In the genomic region with DNA sequence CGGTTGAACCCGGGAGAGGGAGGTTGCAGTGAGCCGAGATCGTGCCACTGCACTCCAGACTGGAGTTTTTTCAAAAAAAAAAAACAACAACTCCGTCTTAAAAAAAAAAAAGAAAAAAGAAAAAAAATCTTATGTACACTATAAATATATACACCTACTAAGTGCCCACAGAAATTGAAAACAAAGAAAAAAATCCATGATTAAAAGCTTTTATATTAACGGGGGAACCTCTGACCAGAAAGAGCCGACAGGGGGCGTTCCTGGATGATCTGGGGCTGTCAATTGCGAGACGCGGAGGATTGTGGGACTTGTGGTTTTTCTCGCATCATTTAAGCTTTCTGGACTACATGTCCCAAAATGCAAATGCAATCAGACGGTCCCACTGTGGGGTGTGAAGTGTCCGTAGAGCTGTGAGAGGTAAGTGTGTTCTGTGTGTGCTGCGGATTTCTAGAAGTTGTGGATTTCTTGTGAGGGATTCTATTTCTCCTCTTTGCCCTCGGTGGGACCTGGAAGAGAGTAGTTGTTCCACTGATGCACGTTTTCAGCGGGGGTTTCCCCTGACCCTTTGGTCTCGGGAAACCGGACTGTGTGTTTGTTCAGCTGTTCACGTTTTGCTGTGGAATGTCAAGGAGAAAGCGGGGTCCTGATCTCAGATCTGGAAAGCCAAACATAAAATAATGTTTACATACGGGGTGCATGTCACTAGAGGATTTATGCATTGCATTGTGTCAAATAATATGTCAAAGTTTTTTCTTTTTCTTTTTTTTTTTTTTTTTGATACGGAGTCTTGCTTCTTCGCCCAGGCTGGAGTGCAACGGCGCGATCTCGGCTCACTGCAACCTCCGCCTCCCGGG, we compare ENCODE assay signal across 1 cellular context.
TF ChIP-seq lines count a peak whose summit lies in the region.

A gene with protein sequence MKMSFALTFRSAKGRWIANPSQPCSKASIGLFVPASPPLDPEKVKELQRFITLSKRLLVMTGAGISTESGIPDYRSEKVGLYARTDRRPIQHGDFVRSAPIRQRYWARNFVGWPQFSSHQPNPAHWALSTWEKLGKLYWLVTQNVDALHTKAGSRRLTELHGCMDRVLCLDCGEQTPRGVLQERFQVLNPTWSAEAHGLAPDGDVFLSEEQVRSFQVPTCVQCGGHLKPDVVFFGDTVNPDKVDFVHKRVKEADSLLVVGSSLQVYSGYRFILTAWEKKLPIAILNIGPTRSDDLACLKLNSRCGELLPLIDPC (plus strand): TSS at position 360 of the 854 bp plus-strand sequence. CDS start 1,241 bp downstream, outside the sequence.

TF ChIP-seq in K562, 482 proteins besides CTCF, POLR2A, EP300 and RAD21 (continued from another document and continues in another):
- TF ChIP-seq, protein P1, sequence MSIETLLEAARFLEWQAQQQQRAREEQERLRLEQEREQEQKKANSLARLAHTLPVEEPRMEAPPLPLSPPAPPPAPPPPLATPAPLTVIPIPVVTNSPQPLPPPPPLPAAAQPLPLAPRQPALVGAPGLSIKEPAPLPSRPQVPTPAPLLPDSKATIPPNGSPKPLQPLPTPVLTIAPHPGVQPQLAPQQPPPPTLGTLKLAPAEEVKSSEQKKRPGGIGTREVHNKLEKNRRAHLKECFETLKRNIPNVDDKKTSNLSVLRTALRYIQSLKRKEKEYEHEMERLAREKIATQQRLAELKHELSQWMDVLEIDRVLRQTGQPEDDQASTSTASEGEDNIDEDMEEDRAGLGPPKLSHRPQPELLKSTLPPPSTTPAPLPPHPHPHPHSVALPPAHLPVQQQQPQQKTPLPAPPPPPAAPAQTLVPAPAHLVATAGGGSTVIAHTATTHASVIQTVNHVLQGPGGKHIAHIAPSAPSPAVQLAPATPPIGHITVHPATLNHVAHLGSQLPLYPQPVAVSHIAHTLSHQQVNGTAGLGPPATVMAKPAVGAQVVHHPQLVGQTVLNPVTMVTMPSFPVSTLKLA (conservative IDR thresholded peaks at IDR 0.05), result peak; percentile 90 to 93
- TF ChIP-seq CCNT2 (IDR thresholded peaks at IDR 0.05; ENCODE audit: borderline replicate concordance, extremely low read depth, insufficient read length, low read depth, low read length) (no peak), FOXK1 (CRISPR knock-in tag; IDR thresholded peaks at IDR 0.05; ENCODE audit: borderline replicate concordance) (no peak), ZFP36 (IDR thresholded peaks at IDR 0.05; ENCODE audit: low read depth, low read length, partially characterized antibody) (no peak), TRIM24 (IDR thresholded peaks at IDR 0.05) (peak in 1 of 2 experiments; percentile 38; a peak in 2 of 4 replicates), GABPB2 (CRISPR knock-in tag; conservative IDR thresholded peaks at IDR 0.05) (no peak), NFE2 (IDR thresholded peaks at IDR 0.05; ENCODE audit: low read depth) (peak; percentile 4; the same call in 1 of the 2 replicates), CBFA2T2 (conservative IDR thresholded peaks at IDR 0.05) (peak; percentile 33), POLR2B (IDR thresholded peaks at IDR 0.05; ENCODE audit: low read depth, partially characterized antibody) (peak; percentile 48), RBBP5 (IDR thresholded peaks at IDR 0.05; ENCODE audit: borderline replicate concordance, insufficient read depth, low read length, poor library complexity, severe bottlenecking) (no peak), NFYB (IDR thresholded peaks at IDR 0.05; ENCODE audit: extremely low read depth, insufficient read length) (no peak), RFX5 (IDR thresholded peaks at IDR 0.05; ENCODE audit: low read depth, low read length) (no peak), ZC3H11A (IDR thresholded peaks at IDR 0.05; ENCODE audit: low read depth, low read length) (no peak), SPI1 (IDR thresholded peaks at IDR 0.05; ENCODE audit: borderline replicate concordance, low read depth, low read length) (no peak), MECOM (CRISPR knock-in tag; IDR thresholded peaks at IDR 0.05) (no peak), ZNF766 (CRISPR knock-in tag; conservative IDR thresholded peaks at IDR 0.05) (peak; percentile 50; the same call in 1 of the 2 replicates), SIRT6 (IDR thresholded peaks at IDR 0.05; ENCODE audit: low read depth, low read length) (no peak), ZKSCAN3 (CRISPR knock-in tag; IDR thresholded peaks at IDR 0.05) (no peak), ZKSCAN1 (IDR thresholded peaks at IDR 0.05; ENCODE audit: low read depth, low read length) (peak; percentile 84), KLF1 (tag; IDR thresholded peaks at IDR 0.05) (no peak), SNIP1 (IDR thresholded peaks at IDR 0.05; ENCODE audit: low read depth) (no peak), ZNF274 (IDR thresholded peaks at IDR 0.05; ENCODE audit: borderline replicate concordance, low read depth, low read length) (no peak), ZNF140 (CRISPR knock-in tag; IDR thresholded peaks at IDR 0.05) (no peak), EHMT2 (IDR thresholded peaks at IDR 0.05) (no peak), RBM22 (IDR thresholded peaks at IDR 0.05; ENCODE audit: low read depth, low read length, poor library complexity, severe bottlenecking) (no peak), PHF8 (IDR thresholded peaks at IDR 0.05; ENCODE audit: borderline replicate concordance, low read length) (peak; percentile 29; the same call in 1 of the 2 replicates), TCFL5 (CRISPR knock-in tag; conservative IDR thresholded peaks at IDR 0.05) (no peak), ZNF589 (CRISPR knock-in tag; IDR thresholded peaks at IDR 0.05; ENCODE audit: low read depth) (no peak), ILF3 (IDR thresholded peaks at IDR 0.05; ENCODE audit: borderline replicate concordance) (no peak)
- TF ChIP-seq, protein P2, sequence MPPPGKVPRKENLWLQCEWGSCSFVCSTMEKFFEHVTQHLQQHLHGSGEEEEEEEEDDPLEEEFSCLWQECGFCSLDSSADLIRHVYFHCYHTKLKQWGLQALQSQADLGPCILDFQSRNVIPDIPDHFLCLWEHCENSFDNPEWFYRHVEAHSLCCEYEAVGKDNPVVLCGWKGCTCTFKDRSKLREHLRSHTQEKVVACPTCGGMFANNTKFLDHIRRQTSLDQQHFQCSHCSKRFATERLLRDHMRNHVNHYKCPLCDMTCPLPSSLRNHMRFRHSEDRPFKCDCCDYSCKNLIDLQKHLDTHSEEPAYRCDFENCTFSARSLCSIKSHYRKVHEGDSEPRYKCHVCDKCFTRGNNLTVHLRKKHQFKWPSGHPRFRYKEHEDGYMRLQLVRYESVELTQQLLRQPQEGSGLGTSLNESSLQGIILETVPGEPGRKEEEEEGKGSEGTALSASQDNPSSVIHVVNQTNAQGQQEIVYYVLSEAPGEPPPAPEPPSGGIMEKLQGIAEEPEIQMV (tag; conservative IDR thresholded peaks at IDR 0.05; ENCODE audit: low read depth), result 0 out of 2 replicates have a peak, but pooled peaks have one; percentile 19
- TF ChIP-seq, protein P3, sequence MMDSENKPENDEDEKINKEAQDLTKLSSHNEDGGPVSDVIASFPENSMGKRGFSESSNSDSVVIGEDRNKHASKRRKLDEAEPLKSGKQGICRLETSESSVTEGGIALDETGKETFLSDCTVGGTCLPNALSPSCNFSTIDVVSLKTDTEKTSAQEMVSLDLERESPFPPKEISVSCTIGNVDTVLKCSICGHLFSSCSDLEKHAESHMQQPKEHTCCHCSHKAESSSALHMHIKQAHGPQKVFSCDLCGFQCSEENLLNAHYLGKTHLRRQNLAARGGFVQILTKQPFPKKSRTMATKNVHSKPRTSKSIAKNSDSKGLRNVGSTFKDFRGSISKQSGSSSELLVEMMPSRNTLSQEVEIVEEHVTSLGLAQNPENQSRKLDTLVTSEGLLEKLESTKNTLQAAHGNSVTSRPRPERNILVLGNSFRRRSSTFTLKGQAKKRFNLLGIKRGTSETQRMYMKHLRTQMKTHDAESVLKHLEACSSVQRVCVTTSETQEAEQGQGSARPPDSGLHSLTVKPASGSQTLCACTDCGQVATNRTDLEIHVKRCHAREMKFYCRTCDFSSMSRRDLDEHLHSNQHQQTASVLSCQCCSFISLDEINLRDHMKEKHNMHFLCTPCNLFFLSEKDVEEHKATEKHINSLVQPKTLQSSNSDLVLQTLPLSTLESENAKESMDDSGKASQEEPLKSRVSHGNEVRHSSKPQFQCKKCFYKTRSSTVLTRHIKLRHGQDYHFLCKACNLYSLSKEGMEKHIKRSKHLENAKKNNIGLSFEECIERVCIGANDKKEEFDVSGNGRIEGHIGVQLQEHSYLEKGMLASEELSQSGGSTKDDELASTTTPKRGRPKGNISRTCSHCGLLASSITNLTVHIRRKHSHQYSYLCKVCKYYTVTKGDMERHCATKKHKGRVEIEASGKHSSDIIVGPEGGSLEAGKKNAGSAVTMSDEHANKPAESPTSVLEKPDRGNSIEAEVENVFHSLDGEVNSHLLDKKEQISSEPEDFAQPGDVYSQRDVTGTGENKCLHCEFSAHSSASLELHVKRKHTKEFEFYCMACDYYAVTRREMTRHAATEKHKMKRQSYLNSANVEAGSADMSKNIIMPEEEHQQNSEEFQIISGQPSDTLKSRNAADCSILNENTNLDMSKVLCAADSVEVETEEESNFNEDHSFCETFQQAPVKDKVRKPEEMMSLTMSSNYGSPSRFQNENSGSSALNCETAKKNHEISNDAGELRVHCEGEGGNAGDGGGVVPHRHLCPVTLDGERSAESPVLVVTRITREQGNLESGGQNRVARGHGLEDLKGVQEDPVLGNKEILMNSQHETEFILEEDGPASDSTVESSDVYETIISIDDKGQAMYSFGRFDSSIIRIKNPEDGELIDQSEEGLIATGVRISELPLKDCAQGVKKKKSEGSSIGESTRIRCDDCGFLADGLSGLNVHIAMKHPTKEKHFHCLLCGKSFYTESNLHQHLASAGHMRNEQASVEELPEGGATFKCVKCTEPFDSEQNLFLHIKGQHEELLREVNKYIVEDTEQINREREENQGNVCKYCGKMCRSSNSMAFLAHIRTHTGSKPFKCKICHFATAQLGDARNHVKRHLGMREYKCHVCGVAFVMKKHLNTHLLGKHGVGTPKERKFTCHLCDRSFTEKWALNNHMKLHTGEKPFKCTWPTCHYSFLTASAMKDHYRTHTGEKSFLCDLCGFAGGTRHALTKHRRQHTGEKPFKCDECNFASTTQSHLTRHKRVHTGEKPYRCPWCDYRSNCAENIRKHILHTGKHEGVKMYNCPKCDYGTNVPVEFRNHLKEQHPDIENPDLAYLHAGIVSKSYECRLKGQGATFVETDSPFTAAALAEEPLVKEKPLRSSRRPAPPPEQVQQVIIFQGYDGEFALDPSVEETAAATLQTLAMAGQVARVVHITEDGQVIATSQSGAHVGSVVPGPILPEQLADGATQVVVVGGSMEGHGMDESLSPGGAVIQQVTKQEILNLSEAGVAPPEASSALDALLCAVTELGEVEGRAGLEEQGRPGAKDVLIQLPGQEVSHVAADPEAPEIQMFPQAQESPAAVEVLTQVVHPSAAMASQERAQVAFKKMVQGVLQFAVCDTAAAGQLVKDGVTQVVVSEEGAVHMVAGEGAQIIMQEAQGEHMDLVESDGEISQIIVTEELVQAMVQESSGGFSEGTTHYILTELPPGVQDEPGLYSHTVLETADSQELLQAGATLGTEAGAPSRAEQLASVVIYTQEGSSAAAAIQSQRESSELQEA (IDR thresholded peaks at IDR 0.05; ENCODE audit: low read depth), result no peak
- TF ChIP-seq, protein P4, sequence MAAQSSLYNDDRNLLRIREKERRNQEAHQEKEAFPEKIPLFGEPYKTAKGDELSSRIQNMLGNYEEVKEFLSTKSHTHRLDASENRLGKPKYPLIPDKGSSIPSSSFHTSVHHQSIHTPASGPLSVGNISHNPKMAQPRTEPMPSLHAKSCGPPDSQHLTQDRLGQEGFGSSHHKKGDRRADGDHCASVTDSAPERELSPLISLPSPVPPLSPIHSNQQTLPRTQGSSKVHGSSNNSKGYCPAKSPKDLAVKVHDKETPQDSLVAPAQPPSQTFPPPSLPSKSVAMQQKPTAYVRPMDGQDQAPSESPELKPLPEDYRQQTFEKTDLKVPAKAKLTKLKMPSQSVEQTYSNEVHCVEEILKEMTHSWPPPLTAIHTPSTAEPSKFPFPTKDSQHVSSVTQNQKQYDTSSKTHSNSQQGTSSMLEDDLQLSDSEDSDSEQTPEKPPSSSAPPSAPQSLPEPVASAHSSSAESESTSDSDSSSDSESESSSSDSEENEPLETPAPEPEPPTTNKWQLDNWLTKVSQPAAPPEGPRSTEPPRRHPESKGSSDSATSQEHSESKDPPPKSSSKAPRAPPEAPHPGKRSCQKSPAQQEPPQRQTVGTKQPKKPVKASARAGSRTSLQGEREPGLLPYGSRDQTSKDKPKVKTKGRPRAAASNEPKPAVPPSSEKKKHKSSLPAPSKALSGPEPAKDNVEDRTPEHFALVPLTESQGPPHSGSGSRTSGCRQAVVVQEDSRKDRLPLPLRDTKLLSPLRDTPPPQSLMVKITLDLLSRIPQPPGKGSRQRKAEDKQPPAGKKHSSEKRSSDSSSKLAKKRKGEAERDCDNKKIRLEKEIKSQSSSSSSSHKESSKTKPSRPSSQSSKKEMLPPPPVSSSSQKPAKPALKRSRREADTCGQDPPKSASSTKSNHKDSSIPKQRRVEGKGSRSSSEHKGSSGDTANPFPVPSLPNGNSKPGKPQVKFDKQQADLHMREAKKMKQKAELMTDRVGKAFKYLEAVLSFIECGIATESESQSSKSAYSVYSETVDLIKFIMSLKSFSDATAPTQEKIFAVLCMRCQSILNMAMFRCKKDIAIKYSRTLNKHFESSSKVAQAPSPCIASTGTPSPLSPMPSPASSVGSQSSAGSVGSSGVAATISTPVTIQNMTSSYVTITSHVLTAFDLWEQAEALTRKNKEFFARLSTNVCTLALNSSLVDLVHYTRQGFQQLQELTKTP (IDR thresholded peaks at IDR 0.05; ENCODE audit: low read depth in 1 of 2, partially characterized antibody in 2 of 2), result peak; percentile 73 to 96
- TF ChIP-seq, protein P5, sequence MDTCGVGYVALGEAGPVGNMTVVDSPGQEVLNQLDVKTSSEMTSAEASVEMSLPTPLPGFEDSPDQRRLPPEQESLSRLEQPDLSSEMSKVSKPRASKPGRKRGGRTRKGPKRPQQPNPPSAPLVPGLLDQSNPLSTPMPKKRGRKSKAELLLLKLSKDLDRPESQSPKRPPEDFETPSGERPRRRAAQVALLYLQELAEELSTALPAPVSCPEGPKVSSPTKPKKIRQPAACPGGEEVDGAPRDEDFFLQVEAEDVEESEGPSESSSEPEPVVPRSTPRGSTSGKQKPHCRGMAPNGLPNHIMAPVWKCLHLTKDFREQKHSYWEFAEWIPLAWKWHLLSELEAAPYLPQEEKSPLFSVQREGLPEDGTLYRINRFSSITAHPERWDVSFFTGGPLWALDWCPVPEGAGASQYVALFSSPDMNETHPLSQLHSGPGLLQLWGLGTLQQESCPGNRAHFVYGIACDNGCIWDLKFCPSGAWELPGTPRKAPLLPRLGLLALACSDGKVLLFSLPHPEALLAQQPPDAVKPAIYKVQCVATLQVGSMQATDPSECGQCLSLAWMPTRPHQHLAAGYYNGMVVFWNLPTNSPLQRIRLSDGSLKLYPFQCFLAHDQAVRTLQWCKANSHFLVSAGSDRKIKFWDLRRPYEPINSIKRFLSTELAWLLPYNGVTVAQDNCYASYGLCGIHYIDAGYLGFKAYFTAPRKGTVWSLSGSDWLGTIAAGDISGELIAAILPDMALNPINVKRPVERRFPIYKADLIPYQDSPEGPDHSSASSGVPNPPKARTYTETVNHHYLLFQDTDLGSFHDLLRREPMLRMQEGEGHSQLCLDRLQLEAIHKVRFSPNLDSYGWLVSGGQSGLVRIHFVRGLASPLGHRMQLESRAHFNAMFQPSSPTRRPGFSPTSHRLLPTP (IDR thresholded peaks at IDR 0.05; ENCODE audit: borderline replicate concordance, extremely low read depth, insufficient read length), result no peak
- TF ChIP-seq, protein P6, sequence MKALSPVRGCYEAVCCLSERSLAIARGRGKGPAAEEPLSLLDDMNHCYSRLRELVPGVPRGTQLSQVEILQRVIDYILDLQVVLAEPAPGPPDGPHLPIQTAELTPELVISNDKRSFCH (CRISPR knock-in tag; IDR thresholded peaks at IDR 0.05), result no peak
- TF ChIP-seq, protein P6 (tag; IDR thresholded peaks at IDR 0.05), result peak; percentile 47; the same call in 1 of the 2 replicates
